Comparison of ENCODE assay signal across 12 cellular contexts in the genomic region with DNA sequence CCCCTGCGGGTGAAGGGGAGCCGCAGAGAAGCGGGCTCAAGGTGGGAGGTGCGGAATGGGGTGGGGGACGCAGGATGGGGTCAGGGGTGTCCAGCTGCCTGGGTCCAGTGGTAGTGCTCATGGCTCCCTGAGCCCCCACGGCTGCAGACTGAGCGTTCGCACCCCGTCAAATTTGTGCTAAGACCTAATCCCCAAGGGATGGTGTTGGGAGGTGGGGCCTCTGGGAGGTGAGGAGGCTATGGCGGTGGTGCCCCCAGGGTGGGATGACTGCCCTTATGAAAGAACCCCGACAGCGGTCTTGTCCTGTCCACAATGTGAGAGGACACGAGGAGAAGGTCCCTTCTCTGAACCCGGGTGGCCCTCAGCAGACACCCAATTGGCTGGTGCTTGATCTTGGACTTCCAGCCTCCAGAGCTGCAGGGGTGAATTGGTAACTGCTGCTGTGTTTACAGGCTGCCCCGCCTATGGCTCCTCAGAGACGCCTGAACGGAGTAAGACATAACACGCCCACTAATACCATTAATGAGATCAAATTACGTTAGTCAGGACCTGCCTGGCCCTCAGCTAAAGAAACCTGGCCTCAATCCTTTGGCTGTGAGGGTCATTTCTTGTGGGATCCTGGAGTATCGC. TPM values are rescaled to one million over a fixed set of nuclear protein-coding genes. Genes with fewer than 3 reads are reported as not detected.
A peak's percentile ranks its signal among the peaks of the same experiment; 100 is the strongest.
DNase-seq lines count a peak whose midpoint lies in the region; TF ChIP-seq lines count a peak whose summit lies in the region.
"Had no signal": no experiment of that assay in that cellular context is flagged by ENCODE, and none has a peak within 500 bp of the region (broad histone marks: within the 10 kb centered on the region; RNA-seq: fewer than 3 reads in every experiment).

No MANE protein-coding gene starts in this region.

- H3K9me2 ChIP-seq in MM.1S (replicated peaks; ENCODE audit: insufficient read depth, low read length), result no peaks in the 10 kb centered on the region

- peaks cover 28% of the 10 kb centered on the region for H3K4me1 Mint-ChIP-seq in neural progenitor cell
- H3K4me1 Mint-ChIP-seq in immature natural killer cell, result no peaks in the 10 kb centered on the region

- H3K9me3 Mint-ChIP-seq in neural progenitor cell (no peaks in the 10 kb centered on the region), immature natural killer cell (peaks cover 0 to 2% (median 0%) of the 10 kb centered on the region in 6 donors)

- H3K4me3 Mint-ChIP-seq in neural progenitor cell, result no peak overlapping the region
- no peak overlapping the region for H3K4me3 Mint-ChIP-seq in immature natural killer cell

- H3K4me2 ChIP-seq in neural progenitor cell (no peak overlapping the region), MM.1S (ENCODE audit: low read depth, low read length) (no peak overlapping the region)
- H3K4me2 ChIP-seq: hepatocyte had no signal

- H3K79me2 ChIP-seq in neural progenitor cell (ENCODE audit: low read depth) (peaks cover 52% of the 10 kb centered on the region), MM.1S (ENCODE audit: low read length) (no peaks in the 10 kb centered on the region)

- H2AFZ ChIP-seq in neural progenitor cell (replicated peaks), result no peak overlapping the region
- H2AFZ ChIP-seq in MM.1S (ENCODE audit: low read length), result no peak overlapping the region
- H2AFZ ChIP-seq: hepatocyte had no signal

- peaks cover 14% of the 10 kb centered on the region for H3F3A ChIP-seq in neural progenitor cell (ENCODE audit: low read depth)
- no peaks in the 10 kb centered on the region for H3F3A ChIP-seq in MM.1S (ENCODE audit: insufficient read depth, low read length)

- H3K9me3 ChIP-seq in MG63, result no peaks in the 10 kb centered on the region
- no peaks in the 10 kb centered on the region for H3K9me3 ChIP-seq in neural progenitor cell (ENCODE audit: low read depth)
- no peaks in the 10 kb centered on the region for H3K9me3 ChIP-seq in MM.1S (replicated peaks; ENCODE audit: insufficient read depth, low read length)

- TF ChIP-seq CTCF in neural progenitor cell (IDR thresholded peaks at IDR 0.05), result no peak
- TF ChIP-seq CTCF in MM.1S (IDR thresholded peaks at IDR 0.05; ENCODE audit: low read length), result no peak

- no peak overlapping the region for H3K9ac ChIP-seq in neural progenitor cell
- H3K9ac ChIP-seq in MM.1S (ENCODE audit: low read length), result no peak overlapping the region

- H3K27me3 Mint-ChIP-seq in neural progenitor cell (ENCODE audit: insufficient read depth, low read depth) (peaks cover 9% of the 10 kb centered on the region), immature natural killer cell (ENCODE audit: low read depth in 3 of 3) (peaks cover 0 to 5% (median 2%) of the 10 kb centered on the region in 3 donors)

- H3K36me3 ChIP-seq in MG63 (peaks cover 43% of the 10 kb centered on the region), neural progenitor cell (no peaks in the 10 kb centered on the region), MM.1S (replicated peaks; ENCODE audit: insufficient read depth, low read length) (no peaks in the 10 kb centered on the region)

- DNase-seq in ELF-1 (ENCODE audit: low read depth, low spot score) (peak; percentile 75), MG63 (peak; percentile 27), ecto neural progenitor cell (ENCODE audit: low spot score) (peak; percentile 45), neural progenitor cell (ENCODE audit: low spot score) (peak; percentile 50), cortex of kidney (lab: John Stamatoyannopoulos, UW) (no peak), immature natural killer cell (no peak), MM.1S (no peak), SKM-1 treated with dmso at 0.1 percent for 144 hours (lab: John Stamatoyannopoulos, UW; ENCODE audit: unreplicated experiment) (no peak)
- DNase-seq: activated naive CD4-positive, alpha-beta T cell treated with Interleukin-2 at 50 U/mL for 16 hours; MV-4-11; NCI-H345 had no signal

- peaks cover 86% of the 10 kb centered on the region for H4K20me1 ChIP-seq in neural progenitor cell (ENCODE audit: low read depth)
- no peaks in the 10 kb centered on the region for H4K20me1 ChIP-seq in MM.1S (ENCODE audit: insufficient read depth, low read length)

- H3K27me3 ChIP-seq in MG63 (no peaks in the 10 kb centered on the region), neural progenitor cell (peaks cover 21% of the 10 kb centered on the region), MM.1S (replicated peaks; ENCODE audit: insufficient read depth, low read length) (no peaks in the 10 kb centered on the region)
- H3K27me3 ChIP-seq: hepatocyte had no signal

- peaks cover 10% of the 10 kb centered on the region for H3K36me3 Mint-ChIP-seq in neural progenitor cell
- H3K36me3 Mint-ChIP-seq in immature natural killer cell, result no peaks in the 10 kb centered on the region

- H3K27ac ChIP-seq in neural progenitor cell (no peak overlapping the region), MM.1S (ENCODE audit: low read length) (no peak overlapping the region)
- H3K27ac ChIP-seq: hepatocyte had no signal

- H3K4me3 ChIP-seq in MG63 (no peak overlapping the region), neural progenitor cell (no peak overlapping the region), MM.1S (ENCODE audit: low read length) (no peak overlapping the region)
- H3K4me3 ChIP-seq: hepatocyte had no signal

- no peak overlapping the region for H3K27ac Mint-ChIP-seq in neural progenitor cell
- H3K27ac Mint-ChIP-seq in immature natural killer cell, result no peak overlapping the region

- H3K4me1 ChIP-seq in neural progenitor cell (peaks cover 20% of the 10 kb centered on the region), MM.1S (ENCODE audit: low read length) (no peaks in the 10 kb centered on the region)

RNA-seq across cellular contexts. Expression of gene PXDN, which starts 42.6 kb away (rescaled TPM):
- 204 and 346 TPM in 2 replicates for total RNA-seq in MG63 (2014; rRNA removed; shearing (Covaris generic); ENCODE audit: low replicate concordance)
- 118 and 128 TPM in 2 replicates for total RNA-seq in neural progenitor cell (ENCODE audit: low replicate concordance)
- polyA plus RNA-seq in immature natural killer cell, result 1 to 10 TPM in 1 of 3 donors, under 1 TPM in 1, not detected in 1; 0.93 to 1.0 TPM

Comparison
In these comparisons a context has a peak if more than half of its experiments do, and no peak if none do; other contexts are left out.
1. DNase-seq: peak in ELF-1 (single experiment), MG63 (single experiment), ecto neural progenitor cell (single experiment) and neural progenitor cell (single experiment); none in cortex of kidney (single experiment), immature natural killer cell (0 of 3), MM.1S (single experiment) and SKM-1 treated with dmso at 0.1 percent for 144 hours (single experiment).